Comparison of ENCODE assay signal across 9 cellular contexts in the genomic region with DNA sequence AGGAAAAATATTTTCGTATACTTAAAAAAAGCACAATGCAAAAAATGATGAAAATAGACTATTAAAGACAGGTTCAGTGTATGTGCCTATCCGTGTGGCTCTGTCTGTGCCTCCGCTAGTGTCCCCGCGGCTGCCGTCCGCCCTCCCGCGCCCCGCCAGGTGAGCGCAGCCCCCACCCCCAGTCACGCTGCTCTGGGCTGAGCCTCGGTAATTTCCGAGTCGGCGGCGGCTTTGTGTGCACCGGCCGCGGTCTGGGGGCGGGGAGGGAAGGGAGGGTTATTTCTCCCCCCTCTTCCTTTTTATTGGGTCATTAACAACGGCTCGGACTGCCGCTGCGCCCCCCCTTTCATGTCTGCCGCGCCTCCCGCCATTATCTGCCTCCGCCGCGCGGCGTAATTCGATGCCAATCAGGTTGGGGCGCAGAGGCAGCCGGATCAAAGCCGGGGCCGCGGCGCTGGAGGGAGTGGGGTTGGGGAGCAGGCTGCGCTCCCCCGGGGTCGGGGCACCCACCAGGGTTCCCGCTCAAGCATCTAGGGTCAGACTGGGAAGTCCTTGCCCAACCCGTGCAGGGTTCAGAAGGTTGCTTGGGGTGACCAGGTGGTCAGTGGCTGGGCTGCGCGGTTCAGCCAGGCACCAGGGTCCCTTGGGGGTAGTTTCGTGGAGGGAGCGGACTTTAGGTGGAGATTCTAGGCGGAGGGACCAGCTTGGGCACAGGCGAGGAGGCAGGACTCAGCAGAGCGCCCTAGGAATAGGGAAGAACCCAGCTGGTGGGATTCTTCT. TPM values are rescaled to one million over a fixed set of nuclear protein-coding genes. Genes with fewer than 3 reads are reported as not detected.
DNase-seq lines count a peak whose midpoint lies in the region; ATAC-seq and TF ChIP-seq lines count a peak whose summit lies in the region.
"Had no signal": no experiment of that assay in that cellular context is flagged by ENCODE, and none has a peak within 500 bp of the region (broad histone marks: within the 10 kb centered on the region; RNA-seq: fewer than 3 reads in every experiment).

No MANE protein-coding gene starts in this region.

- H3K4me3 ChIP-seq in heart right ventricle: peak overlapping the region in 9 of 10 donors; percentile 1 to 35 (median 22)
- peak overlapping the region; percentile 66 for H3K4me3 ChIP-seq in iPS-20b (ENCODE audit: low read length)
- peak overlapping the region in 1 of 3 donors; percentile 23 for H3K4me3 ChIP-seq in thyroid gland (replicated peaks in 1 of 3)
- H3K4me3 ChIP-seq in testis: peak overlapping the region in 1 of 2 donors; percentile 43

- intact Hi-C loops in heart right ventricle (cut with DNase I): loop anchor here in 1 of 10 donors (10.0 kb wide), 1 partner anchor 331 kb away; no protein-coding TSS in a partner anchor
- intact Hi-C loops in cardiac septum (cut with DNase I): loop anchor here (5.0 kb wide), 1 partner anchor 44 kb away; no protein-coding TSS in a partner anchor
- intact Hi-C loops in thyroid gland (cut with DNase I): no loop called here
- intact Hi-C loops in testis (cut with DNase I; ENCODE audit: low total_unique reads): no loop called here

- no peaks in the 10 kb centered on the region for H3K36me3 ChIP-seq in heart right ventricle
- no peaks in the 10 kb centered on the region for H3K36me3 ChIP-seq in iPS-20b (ENCODE audit: insufficient read depth, low read depth, low read length)
- H3K36me3 ChIP-seq in thyroid gland: no peaks in the 10 kb centered on the region
- H3K36me3 ChIP-seq in testis (ENCODE audit: low read depth, missing control alignments): no peaks in the 10 kb centered on the region

- WGBS in heart right ventricle, 2 donors: 12 to 13% methylated on average over 52 of the region's 52 CpGs
- WGBS in thyroid gland, 2 donors: 11 to 14% methylated on average over 34 to 46 of the region's 52 CpGs
- 9 to 14% methylated on average over 36 to 49 of the region's 52 CpGs for WGBS in testis, 2 donors

- DNase-seq in heart right ventricle (no peak), cardiac septum (ENCODE audit: low spot score) (no peak), SW480 (ENCODE audit: low spot score) (peak; percentile 93), thyroid gland (peak; percentile 33 to 35), testis (no peak), HCEC 1CT (no peak)

- H3K27ac ChIP-seq in heart right ventricle (no peak overlapping the region), iPS-20b (ENCODE audit: low read length) (no peak overlapping the region), thyroid gland (no peak overlapping the region), testis (no peak overlapping the region)

- TF ChIP-seq POLR2A in thyroid gland (IDR thresholded peaks at IDR 0.05) (no peak), testis (IDR thresholded peaks at IDR 0.05) (no peak)

- TF ChIP-seq CTCF in heart right ventricle (IDR thresholded peaks at IDR 0.05) (no peak), thyroid gland (IDR thresholded peaks at IDR 0.05) (no peak), testis (IDR thresholded peaks at IDR 0.05) (no peak)

- peak in 1 of 8 donors; percentile 34 for ATAC-seq in heart right ventricle
- ATAC-seq in GM19023 (IDR thresholded peaks at IDR 0.05; ENCODE audit: unreplicated experiment): no peak

- H3K27me3 ChIP-seq in heart right ventricle (peaks cover 3 to 83% (median 49%) of the 10 kb centered on the region in 7 donors), iPS-20b (ENCODE audit: insufficient read depth, low read length) (peaks cover 88% of the 10 kb centered on the region), thyroid gland (peaks cover 7% of the 10 kb centered on the region), testis (no peaks in the 10 kb centered on the region)

- H3K4me1 ChIP-seq in heart right ventricle (peaks cover 5 to 10% (median 8%) of the 10 kb centered on the region in 9 donors), iPS-20b (ENCODE audit: insufficient read depth, low read length) (peaks cover 5% of the 10 kb centered on the region), thyroid gland (peaks cover 7 to 10% of the 10 kb centered on the region in 2 donors), testis (peaks cover 7% of the 10 kb centered on the region)

- peak overlapping the region; percentile 44; the same call in 1 of the 2 replicates for H3K9ac ChIP-seq in iPS-20b (ENCODE audit: low read depth, low read length)

- H3K9me3 ChIP-seq in heart right ventricle (no peaks in the 10 kb centered on the region), iPS-20b (ENCODE audit: insufficient read depth, low read depth, low read length) (no peaks in the 10 kb centered on the region), thyroid gland (no peaks in the 10 kb centered on the region), testis (no peaks in the 10 kb centered on the region)

RNA-seq across cellular contexts. Expression of a gene that starts 39.5 kb away (rescaled TPM):
- total RNA-seq in heart right ventricle: under 1 TPM in 2 of 10 donors, not detected in 8; 0.08 to 0.09 TPM
- under 1 TPM in 1 of 2 donors, not detected in 1; 0.03 TPM for polyA plus RNA-seq in heart right ventricle
- total RNA-seq in cardiac septum: 0.08 TPM
- total RNA-seq in thyroid gland: under 1 TPM in 3 of 4 donors, not detected in 1; 0.11 to 0.67 (median 0.13) TPM
- 1 to 10 TPM; 1.9 to 2.0 TPM for total RNA-seq in testis
- 1.6 TPM for polyA plus RNA-seq in testis (ENCODE audit: insufficient read depth, low read depth, low replicate concordance)
- total RNA-seq: fibroblast of villous mesenchyme had no signal

Comparison
In these comparisons a context has a peak if more than half of its experiments do, and no peak if none do; other contexts are left out.
1. DNase-seq: peak in SW480 (single experiment) and thyroid gland (2 of 2); none in heart right ventricle (0 of 2), cardiac septum (single experiment), testis (single experiment) and HCEC 1CT (single experiment).